ENCODE assay signal across 19 cellular contexts in the genomic region with DNA sequence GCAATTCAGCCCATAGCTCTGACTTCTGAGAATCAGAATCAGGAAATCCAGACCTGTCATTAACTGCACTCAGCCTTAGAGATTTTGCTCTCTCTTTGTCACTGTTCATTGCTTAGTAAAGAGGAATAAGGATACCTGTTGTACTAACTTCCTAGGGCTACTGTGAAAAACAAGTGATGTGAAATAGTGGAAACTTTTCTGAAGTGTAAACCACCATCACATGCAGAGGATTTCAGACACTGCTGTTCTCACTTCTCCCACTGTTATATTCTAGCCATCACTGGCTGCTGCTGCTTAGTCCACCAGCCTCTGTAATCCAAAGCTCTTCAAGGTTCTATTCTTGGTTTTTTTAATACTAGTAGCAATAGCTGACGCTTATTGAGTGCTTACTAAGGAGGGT.
"Had no signal": no experiment of that assay in that cellular context is flagged by ENCODE, and none has a peak within 500 bp of the region (broad histone marks: within the 10 kb centered on the region; RNA-seq: fewer than 3 reads in every experiment).

No MANE protein-coding gene starts in this region.

- ATAC-seq: activated CD8-positive, alpha-beta memory T cell treated with anti-CD3 and anti-CD28 coated beads, Interleukin-2, amount 10 ng/mL, durations not matched to agents 7 days and 5 days; gastroesophageal sphincter; WTC11 had no signal

- H3K9me3 ChIP-seq: esophagus muscularis mucosa, gastroesophageal sphincter, suprapubic skin, transverse colon, uterus had no signal

- H3K27me3 ChIP-seq: esophagus muscularis mucosa, gastroesophageal sphincter, suprapubic skin, transverse colon, uterus had no signal

- FAIRE-seq: endothelial cell of umbilical vein, TTC549 had no signal

- H3K4me1 ChIP-seq: uterus had no signal

- H3K4me3 ChIP-seq: esophagus muscularis mucosa, gastroesophageal sphincter, suprapubic skin, transverse colon, uterus had no signal

- H3K36me3 ChIP-seq: gastroesophageal sphincter, transverse colon, uterus had no signal

- H3K27ac ChIP-seq: esophagus muscularis mucosa, gastroesophageal sphincter, suprapubic skin, transverse colon, uterus had no signal

- DNase-seq: activated CD4-positive, alpha-beta memory T cell treated with anti-CD3 and anti-CD28 coated beads, Interleukin-2, amount 10 ng/mL, durations not matched to agents 7 days and 5 days; activated CD4-positive, alpha-beta T cell treated with anti-CD3 and anti-CD28 coated beads for 4 hours; activated CD8-positive, alpha-beta memory T cell treated with anti-CD3 and anti-CD28 coated beads, Interleukin-2, amount 10 ng/mL, durations not matched to agents 7 days and 5 days; activated naive CD4-positive, alpha-beta T cell treated with Interleukin-2 at 50 U/mL for 16 hours; activated naive CD8-positive, alpha-beta T cell treated with anti-CD3 and anti-CD28 coated beads, Interleukin-2, amount 10 ng/mL, durations not matched to agents 7 days and 5 days; amygdala; dermis blood vessel endothelial cell; effector memory CD4-positive, alpha-beta T cell; stimulated activated CD4-positive, alpha-beta T cell treated with anti-CD3 and anti-CD28 coated beads, Interleukin-12 subunit alpha, Interleukin-12 subunit beta, amount 100 ng/mL, for 4 hours; stimulated activated CD4-positive, alpha-beta T cell treated with anti-CD3 and anti-CD28 coated beads, Interleukin-1b, Interleukin-23, amount 100 ng/mL, for 48 hours; stimulated activated CD8-positive, alpha-beta memory T cell treated with anti-CD3 and anti-CD28 coated beads, Interleukin-4, amount 100 ng/mL, for 48 hours; transverse colon; uterus had no signal
